ENCODE assay signal across 1 cellular context in the genomic region with DNA sequence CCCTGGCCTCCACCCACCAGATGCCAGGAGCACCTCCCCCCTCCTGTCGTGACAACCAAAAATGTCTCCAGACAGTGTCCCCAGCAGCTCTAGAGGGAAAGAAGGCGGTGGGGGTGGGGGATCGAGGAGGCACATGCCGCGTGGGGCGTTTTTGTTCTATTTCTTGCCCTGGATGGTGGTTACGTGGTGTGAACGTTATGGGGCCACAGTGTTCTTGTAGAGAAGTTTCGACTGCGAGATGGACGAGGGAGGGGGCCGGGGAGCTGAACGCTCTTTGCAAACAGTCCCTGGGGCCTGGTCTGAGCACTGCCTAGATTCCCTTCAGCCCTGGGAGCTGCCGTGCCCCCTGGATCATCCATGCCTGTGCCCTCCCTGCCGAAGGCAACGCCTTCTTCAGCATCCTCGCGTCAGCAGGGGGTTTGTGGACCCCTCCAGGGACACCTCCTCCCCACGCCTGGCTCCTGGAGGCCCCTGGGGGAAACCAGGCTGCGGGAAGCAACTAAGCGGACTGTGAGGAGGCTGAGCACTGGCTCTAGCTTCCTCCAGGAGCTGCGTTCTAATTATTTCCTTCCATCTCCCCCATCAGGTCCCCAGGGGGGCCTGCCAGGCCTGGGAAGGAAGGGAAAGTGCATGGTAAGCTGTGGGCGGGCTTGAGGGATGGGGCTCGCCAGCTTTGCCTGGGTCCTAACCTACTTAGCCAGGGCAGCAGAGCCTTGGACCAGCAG.
TF ChIP-seq lines count a peak whose summit lies in the region.

No MANE protein-coding gene starts in this region.

TF ChIP-seq in GM12878, 131 proteins besides CTCF, POLR2A, EP300 and RAD21 (continued from another document and continues in another):
- TF ChIP-seq, protein P1, sequence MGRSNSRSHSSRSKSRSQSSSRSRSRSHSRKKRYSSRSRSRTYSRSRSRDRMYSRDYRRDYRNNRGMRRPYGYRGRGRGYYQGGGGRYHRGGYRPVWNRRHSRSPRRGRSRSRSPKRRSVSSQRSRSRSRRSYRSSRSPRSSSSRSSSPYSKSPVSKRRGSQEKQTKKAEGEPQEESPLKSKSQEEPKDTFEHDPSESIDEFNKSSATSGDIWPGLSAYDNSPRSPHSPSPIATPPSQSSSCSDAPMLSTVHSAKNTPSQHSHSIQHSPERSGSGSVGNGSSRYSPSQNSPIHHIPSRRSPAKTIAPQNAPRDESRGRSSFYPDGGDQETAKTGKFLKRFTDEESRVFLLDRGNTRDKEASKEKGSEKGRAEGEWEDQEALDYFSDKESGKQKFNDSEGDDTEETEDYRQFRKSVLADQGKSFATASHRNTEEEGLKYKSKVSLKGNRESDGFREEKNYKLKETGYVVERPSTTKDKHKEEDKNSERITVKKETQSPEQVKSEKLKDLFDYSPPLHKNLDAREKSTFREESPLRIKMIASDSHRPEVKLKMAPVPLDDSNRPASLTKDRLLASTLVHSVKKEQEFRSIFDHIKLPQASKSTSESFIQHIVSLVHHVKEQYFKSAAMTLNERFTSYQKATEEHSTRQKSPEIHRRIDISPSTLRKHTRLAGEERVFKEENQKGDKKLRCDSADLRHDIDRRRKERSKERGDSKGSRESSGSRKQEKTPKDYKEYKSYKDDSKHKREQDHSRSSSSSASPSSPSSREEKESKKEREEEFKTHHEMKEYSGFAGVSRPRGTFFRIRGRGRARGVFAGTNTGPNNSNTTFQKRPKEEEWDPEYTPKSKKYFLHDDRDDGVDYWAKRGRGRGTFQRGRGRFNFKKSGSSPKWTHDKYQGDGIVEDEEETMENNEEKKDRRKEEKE (IDR thresholded peaks at IDR 0.05), result no peak
- TF ChIP-seq MXI1 (IDR thresholded peaks at IDR 0.05; ENCODE audit: low read depth, low read length) (no peak), SUPT20H (IDR thresholded peaks at IDR 0.05; ENCODE audit: borderline replicate concordance, control insufficient read depth, low read depth, low read length) (no peak), ATF7 (IDR thresholded peaks at IDR 0.05; ENCODE audit: low read depth) (no peak), RBBP5 (conservative IDR thresholded peaks at IDR 0.05) (no peak), CBX5 (IDR thresholded peaks at IDR 0.05; ENCODE audit: low read depth) (no peak), SP1 (IDR thresholded peaks at IDR 0.05; ENCODE audit: low read depth, low read length) (no peak), ESRRA (IDR thresholded peaks at IDR 0.05; ENCODE audit: low read length) (no peak), HCFC1 (IDR thresholded peaks at IDR 0.05; ENCODE audit: low read length) (no peak), RB1 (IDR thresholded peaks at IDR 0.05; ENCODE audit: borderline replicate concordance) (no peak), BCL11A (IDR thresholded peaks at IDR 0.05; ENCODE audit: low read depth, low read length) (no peak), EZH2 (IDR thresholded peaks at IDR 0.05; ENCODE audit: borderline replicate concordance, control insufficient read depth, low read depth, low read length) (no peak), SMAD1 (IDR thresholded peaks at IDR 0.05; ENCODE audit: low read depth, partially characterized antibody) (no peak), IKZF1 (conservative IDR thresholded peaks at IDR 0.05) (peak; percentile 55; the same call in 1 of the 2 replicates), SMC3 (IDR thresholded peaks at IDR 0.05; ENCODE audit: borderline replicate concordance, low read length) (no peak), POLR2AphosphoS5 (IDR thresholded peaks at IDR 0.05; ENCODE audit: low read length) (no peak), EGR1 (IDR thresholded peaks at IDR 0.05; ENCODE audit: borderline replicate concordance in 1 of 2, low read depth in 2 of 2, low read length in 2 of 2) (no peak), POLR2AphosphoS2 (IDR thresholded peaks at IDR 0.05; ENCODE audit: low read depth, low read length) (no peak), BHLHE40 (IDR thresholded peaks at IDR 0.05; ENCODE audit: borderline replicate concordance in 1 of 2, low read depth in 2 of 2, low read length in 1 of 2) (peak in 1 of 2 experiments; percentile 74; a peak in 2 of 4 replicates), JUNB (IDR thresholded peaks at IDR 0.05) (no peak), TARDBP (IDR thresholded peaks at IDR 0.05; ENCODE audit: borderline replicate concordance) (no peak), CHD2 (IDR thresholded peaks at IDR 0.05; ENCODE audit: borderline replicate concordance, low read depth, low read length) (peak; percentile 34; the same call in 1 of the 2 replicates), CHD4 (IDR thresholded peaks at IDR 0.05) (no peak), MTA2 (IDR thresholded peaks at IDR 0.05; ENCODE audit: low read depth) (0 out of 2 replicates have a peak, but pooled peaks have one; percentile 13), MEF2B (IDR thresholded peaks at IDR 0.05; ENCODE audit: partially characterized antibody, poor library complexity, severe bottlenecking) (peak; percentile 83), BMI1 (IDR thresholded peaks at IDR 0.05; ENCODE audit: borderline replicate concordance) (no peak), MEF2A (IDR thresholded peaks at IDR 0.05; ENCODE audit: insufficient read depth, low read depth, low read length) (no peak)
- TF ChIP-seq, protein P2, sequence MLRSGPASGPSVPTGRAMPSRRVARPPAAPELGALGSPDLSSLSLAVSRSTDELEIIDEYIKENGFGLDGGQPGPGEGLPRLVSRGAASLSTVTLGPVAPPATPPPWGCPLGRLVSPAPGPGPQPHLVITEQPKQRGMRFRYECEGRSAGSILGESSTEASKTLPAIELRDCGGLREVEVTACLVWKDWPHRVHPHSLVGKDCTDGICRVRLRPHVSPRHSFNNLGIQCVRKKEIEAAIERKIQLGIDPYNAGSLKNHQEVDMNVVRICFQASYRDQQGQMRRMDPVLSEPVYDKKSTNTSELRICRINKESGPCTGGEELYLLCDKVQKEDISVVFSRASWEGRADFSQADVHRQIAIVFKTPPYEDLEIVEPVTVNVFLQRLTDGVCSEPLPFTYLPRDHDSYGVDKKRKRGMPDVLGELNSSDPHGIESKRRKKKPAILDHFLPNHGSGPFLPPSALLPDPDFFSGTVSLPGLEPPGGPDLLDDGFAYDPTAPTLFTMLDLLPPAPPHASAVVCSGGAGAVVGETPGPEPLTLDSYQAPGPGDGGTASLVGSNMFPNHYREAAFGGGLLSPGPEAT (IDR thresholded peaks at IDR 0.05; ENCODE audit: low read depth), result no peak
- TF ChIP-seq, protein P3, sequence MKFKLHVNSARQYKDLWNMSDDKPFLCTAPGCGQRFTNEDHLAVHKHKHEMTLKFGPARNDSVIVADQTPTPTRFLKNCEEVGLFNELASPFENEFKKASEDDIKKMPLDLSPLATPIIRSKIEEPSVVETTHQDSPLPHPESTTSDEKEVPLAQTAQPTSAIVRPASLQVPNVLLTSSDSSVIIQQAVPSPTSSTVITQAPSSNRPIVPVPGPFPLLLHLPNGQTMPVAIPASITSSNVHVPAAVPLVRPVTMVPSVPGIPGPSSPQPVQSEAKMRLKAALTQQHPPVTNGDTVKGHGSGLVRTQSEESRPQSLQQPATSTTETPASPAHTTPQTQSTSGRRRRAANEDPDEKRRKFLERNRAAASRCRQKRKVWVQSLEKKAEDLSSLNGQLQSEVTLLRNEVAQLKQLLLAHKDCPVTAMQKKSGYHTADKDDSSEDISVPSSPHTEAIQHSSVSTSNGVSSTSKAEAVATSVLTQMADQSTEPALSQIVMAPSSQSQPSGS (IDR thresholded peaks at IDR 0.05; ENCODE audit: low read length), result no peak
- TF ChIP-seq, protein P4, sequence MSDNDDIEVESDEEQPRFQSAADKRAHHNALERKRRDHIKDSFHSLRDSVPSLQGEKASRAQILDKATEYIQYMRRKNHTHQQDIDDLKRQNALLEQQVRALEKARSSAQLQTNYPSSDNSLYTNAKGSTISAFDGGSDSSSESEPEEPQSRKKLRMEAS (IDR thresholded peaks at IDR 0.05; ENCODE audit: low read depth, low read length), result no peak
- TF ChIP-seq, protein P5, sequence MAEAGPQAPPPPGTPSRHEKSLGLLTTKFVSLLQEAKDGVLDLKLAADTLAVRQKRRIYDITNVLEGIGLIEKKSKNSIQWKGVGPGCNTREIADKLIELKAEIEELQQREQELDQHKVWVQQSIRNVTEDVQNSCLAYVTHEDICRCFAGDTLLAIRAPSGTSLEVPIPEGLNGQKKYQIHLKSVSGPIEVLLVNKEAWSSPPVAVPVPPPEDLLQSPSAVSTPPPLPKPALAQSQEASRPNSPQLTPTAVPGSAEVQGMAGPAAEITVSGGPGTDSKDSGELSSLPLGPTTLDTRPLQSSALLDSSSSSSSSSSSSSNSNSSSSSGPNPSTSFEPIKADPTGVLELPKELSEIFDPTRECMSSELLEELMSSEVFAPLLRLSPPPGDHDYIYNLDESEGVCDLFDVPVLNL (IDR thresholded peaks at IDR 0.05; ENCODE audit: low read depth, low read length), result no peak
- TF ChIP-seq, protein P6, sequence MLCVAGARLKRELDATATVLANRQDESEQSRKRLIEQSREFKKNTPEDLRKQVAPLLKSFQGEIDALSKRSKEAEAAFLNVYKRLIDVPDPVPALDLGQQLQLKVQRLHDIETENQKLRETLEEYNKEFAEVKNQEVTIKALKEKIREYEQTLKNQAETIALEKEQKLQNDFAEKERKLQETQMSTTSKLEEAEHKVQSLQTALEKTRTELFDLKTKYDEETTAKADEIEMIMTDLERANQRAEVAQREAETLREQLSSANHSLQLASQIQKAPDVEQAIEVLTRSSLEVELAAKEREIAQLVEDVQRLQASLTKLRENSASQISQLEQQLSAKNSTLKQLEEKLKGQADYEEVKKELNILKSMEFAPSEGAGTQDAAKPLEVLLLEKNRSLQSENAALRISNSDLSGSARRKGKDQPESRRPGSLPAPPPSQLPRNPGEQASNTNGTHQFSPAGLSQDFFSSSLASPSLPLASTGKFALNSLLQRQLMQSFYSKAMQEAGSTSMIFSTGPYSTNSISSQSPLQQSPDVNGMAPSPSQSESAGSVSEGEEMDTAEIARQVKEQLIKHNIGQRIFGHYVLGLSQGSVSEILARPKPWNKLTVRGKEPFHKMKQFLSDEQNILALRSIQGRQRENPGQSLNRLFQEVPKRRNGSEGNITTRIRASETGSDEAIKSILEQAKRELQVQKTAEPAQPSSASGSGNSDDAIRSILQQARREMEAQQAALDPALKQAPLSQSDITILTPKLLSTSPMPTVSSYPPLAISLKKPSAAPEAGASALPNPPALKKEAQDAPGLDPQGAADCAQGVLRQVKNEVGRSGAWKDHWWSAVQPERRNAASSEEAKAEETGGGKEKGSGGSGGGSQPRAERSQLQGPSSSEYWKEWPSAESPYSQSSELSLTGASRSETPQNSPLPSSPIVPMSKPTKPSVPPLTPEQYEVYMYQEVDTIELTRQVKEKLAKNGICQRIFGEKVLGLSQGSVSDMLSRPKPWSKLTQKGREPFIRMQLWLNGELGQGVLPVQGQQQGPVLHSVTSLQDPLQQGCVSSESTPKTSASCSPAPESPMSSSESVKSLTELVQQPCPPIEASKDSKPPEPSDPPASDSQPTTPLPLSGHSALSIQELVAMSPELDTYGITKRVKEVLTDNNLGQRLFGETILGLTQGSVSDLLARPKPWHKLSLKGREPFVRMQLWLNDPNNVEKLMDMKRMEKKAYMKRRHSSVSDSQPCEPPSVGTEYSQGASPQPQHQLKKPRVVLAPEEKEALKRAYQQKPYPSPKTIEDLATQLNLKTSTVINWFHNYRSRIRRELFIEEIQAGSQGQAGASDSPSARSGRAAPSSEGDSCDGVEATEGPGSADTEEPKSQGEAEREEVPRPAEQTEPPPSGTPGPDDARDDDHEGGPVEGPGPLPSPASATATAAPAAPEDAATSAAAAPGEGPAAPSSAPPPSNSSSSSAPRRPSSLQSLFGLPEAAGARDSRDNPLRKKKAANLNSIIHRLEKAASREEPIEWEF (IDR thresholded peaks at IDR 0.05; ENCODE audit: insufficient replicate concordance, low read depth, low read length), result no peak
- TF ChIP-seq, protein P7, sequence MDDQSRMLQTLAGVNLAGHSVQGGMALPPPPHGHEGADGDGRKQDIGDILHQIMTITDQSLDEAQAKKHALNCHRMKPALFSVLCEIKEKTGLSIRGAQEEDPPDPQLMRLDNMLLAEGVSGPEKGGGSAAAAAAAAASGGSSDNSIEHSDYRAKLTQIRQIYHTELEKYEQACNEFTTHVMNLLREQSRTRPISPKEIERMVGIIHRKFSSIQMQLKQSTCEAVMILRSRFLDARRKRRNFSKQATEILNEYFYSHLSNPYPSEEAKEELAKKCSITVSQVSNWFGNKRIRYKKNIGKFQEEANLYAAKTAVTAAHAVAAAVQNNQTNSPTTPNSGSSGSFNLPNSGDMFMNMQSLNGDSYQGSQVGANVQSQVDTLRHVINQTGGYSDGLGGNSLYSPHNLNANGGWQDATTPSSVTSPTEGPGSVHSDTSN (IDR thresholded peaks at IDR 0.05; ENCODE audit: insufficient replicate concordance, low read depth, low read length), result no peak
- TF ChIP-seq, protein P8, sequence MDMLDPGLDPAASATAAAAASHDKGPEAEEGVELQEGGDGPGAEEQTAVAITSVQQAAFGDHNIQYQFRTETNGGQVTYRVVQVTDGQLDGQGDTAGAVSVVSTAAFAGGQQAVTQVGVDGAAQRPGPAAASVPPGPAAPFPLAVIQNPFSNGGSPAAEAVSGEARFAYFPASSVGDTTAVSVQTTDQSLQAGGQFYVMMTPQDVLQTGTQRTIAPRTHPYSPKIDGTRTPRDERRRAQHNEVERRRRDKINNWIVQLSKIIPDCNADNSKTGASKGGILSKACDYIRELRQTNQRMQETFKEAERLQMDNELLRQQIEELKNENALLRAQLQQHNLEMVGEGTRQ (IDR thresholded peaks at IDR 0.05; ENCODE audit: borderline replicate concordance, low read depth, low read length), result no peak
- TF ChIP-seq, protein P9, sequence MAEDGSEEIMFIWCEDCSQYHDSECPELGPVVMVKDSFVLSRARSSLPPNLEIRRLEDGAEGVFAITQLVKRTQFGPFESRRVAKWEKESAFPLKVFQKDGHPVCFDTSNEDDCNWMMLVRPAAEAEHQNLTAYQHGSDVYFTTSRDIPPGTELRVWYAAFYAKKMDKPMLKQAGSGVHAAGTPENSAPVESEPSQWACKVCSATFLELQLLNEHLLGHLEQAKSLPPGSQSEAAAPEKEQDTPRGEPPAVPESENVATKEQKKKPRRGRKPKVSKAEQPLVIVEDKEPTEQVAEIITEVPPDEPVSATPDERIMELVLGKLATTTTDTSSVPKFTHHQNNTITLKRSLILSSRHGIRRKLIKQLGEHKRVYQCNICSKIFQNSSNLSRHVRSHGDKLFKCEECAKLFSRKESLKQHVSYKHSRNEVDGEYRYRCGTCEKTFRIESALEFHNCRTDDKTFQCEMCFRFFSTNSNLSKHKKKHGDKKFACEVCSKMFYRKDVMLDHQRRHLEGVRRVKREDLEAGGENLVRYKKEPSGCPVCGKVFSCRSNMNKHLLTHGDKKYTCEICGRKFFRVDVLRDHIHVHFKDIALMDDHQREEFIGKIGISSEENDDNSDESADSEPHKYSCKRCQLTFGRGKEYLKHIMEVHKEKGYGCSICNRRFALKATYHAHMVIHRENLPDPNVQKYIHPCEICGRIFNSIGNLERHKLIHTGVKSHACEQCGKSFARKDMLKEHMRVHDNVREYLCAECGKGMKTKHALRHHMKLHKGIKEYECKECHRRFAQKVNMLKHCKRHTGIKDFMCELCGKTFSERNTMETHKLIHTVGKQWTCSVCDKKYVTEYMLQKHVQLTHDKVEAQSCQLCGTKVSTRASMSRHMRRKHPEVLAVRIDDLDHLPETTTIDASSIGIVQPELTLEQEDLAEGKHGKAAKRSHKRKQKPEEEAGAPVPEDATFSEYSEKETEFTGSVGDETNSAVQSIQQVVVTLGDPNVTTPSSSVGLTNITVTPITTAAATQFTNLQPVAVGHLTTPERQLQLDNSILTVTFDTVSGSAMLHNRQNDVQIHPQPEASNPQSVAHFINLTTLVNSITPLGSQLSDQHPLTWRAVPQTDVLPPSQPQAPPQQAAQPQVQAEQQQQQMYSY (CRISPR knock-in tag; IDR thresholded peaks at IDR 0.05), result no peak
